9 cellular contexts compared by ENCODE assay signal in the genomic region with DNA sequence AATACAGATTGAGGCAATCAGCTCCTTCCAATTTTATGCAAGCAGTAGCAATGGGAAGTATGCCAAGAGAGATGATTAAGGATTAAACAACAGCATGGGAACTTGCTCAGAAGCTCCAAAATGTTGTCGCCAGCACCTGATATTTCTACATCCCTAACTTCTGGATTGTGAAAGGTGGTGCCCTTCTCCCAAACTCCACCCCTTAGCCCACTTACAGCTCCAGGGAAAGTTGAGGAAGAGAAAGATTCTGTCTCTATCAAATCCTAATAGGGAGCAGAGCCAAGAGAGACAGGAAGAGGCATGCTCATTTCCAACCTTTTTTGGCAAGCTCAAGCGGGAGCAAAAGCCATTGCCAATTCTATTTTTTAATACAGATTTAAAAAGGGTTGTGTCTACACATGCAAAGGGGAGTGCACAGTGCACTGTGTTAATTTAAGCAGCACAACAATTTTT.
DNase-seq lines count a peak whose midpoint lies in the region; ATAC-seq and TF ChIP-seq lines count a peak whose summit lies in the region.
"Had no signal": no experiment of that assay in that cellular context is flagged by ENCODE, and none has a peak within 500 bp of the region (broad histone marks: within the 10 kb centered on the region; RNA-seq: fewer than 3 reads in every experiment).

No MANE protein-coding gene starts in this region.

- H3K27ac ChIP-seq in esophagus (ENCODE audit: low read depth in 2 of 2, low read length in 1 of 2) (peak overlapping the region; percentile 33 to 53), psoas muscle (no peak overlapping the region)

- H3K4me3 Mint-ChIP-seq in osteocyte (ENCODE audit: unreplicated experiment), result no peak overlapping the region
- H3K4me3 Mint-ChIP-seq: natural killer cell had no signal

- no peak overlapping the region for H3K27ac Mint-ChIP-seq in osteocyte (ENCODE audit: unreplicated experiment)
- H3K27ac Mint-ChIP-seq: natural killer cell had no signal

- ATAC-seq in psoas muscle (peak in 3 of 4 donors; percentile 39 to 63 (median 57)), HG02763 (IDR thresholded peaks at IDR 0.05; ENCODE audit: unreplicated experiment) (no peak)
- ATAC-seq: natural killer cell had no signal

- no peaks in the 10 kb centered on the region for H3K36me3 Mint-ChIP-seq in osteocyte (ENCODE audit: unreplicated experiment)

- H3K36me3 ChIP-seq in esophagus (ENCODE audit: control insufficient read depth in 2 of 2, insufficient read depth in 2 of 2, low read length in 1 of 2), result no peaks in the 10 kb centered on the region
- no peaks in the 10 kb centered on the region for H3K36me3 ChIP-seq in psoas muscle (ENCODE audit: insufficient read depth in 1 of 2, low read depth in 1 of 2)

- H3K4me3 ChIP-seq in esophagus (ENCODE audit: low read depth in 1 of 2, low read length in 2 of 2), result no peak overlapping the region
- H3K4me3 ChIP-seq in psoas muscle, result no peak overlapping the region

- no peaks in the 10 kb centered on the region for H3K27me3 ChIP-seq in esophagus (ENCODE audit: control insufficient read depth in 1 of 2, insufficient read depth in 2 of 2, low read length in 2 of 2)
- H3K27me3 ChIP-seq in psoas muscle (ENCODE audit: insufficient read depth in 3 of 3, low read length in 2 of 3), result no peaks in the 10 kb centered on the region

- H3K9me3 ChIP-seq in esophagus (ENCODE audit: control insufficient read depth in 2 of 2, insufficient read depth in 1 of 2, low read depth in 1 of 2, low read length in 1 of 2) (no peaks in the 10 kb centered on the region), psoas muscle (no peaks in the 10 kb centered on the region)

- H3K4me1 ChIP-seq in esophagus (ENCODE audit: control insufficient read depth in 2 of 2, insufficient read depth in 2 of 2, low read length in 1 of 2) (no peaks in the 10 kb centered on the region), psoas muscle (peaks cover 19% of the 10 kb centered on the region)

- H3K4me1 Mint-ChIP-seq in osteocyte (ENCODE audit: unreplicated experiment), result peaks cover 21% of the 10 kb centered on the region
- H3K4me1 Mint-ChIP-seq: natural killer cell had no signal

- H3K9me3 Mint-ChIP-seq in osteocyte (ENCODE audit: unreplicated experiment), result no peaks in the 10 kb centered on the region
- H3K9me3 Mint-ChIP-seq: natural killer cell had no signal

- no peaks in the 10 kb centered on the region for H3K27me3 Mint-ChIP-seq in osteocyte (ENCODE audit: unreplicated experiment)

- no peak for TF ChIP-seq CTCF in psoas muscle (IDR thresholded peaks at IDR 0.05)
- TF ChIP-seq CTCF in osteocyte (IDR thresholded peaks at IDR 0.05), result no peak

- intact Hi-C loops in psoas muscle (cut with DNase I), result no loop called here

- WGBS in esophagus, 2 donors, result 20 to 27% methylated on average over 2 of the region's 2 CpGs
- WGBS in psoas muscle, 3 donors, result 6 to 15% (median 10%) methylated on average over 2 of the region's 2 CpGs

- peak; percentile 69 for DNase-seq in EL
- peak; percentile 91 to 93 for DNase-seq in NCI-H446 (lab: John Stamatoyannopoulos, UW)
- DNase-seq in psoas muscle, result no peak
- no peak for DNase-seq in NCI-H526 (lab: John Stamatoyannopoulos, UW)
- no peak for DNase-seq in NCI-H1930 (lab: John Stamatoyannopoulos, UW)
- DNase-seq in osteocyte (ENCODE audit: extremely low spot score, unreplicated experiment), result no peak
- DNase-seq: natural killer cell had no signal

Comparison
In these comparisons a context has a peak if more than half of its experiments do, and no peak if none do; other contexts are left out.
1. DNase-seq: peak in EL (single experiment) and NCI-H446 (2 of 2); none in psoas muscle (0 of 2), NCI-H526 (0 of 2), NCI-H1930 (0 of 2) and osteocyte (single experiment).